ENCODE assay signal across 22 cellular contexts in the genomic region with DNA sequence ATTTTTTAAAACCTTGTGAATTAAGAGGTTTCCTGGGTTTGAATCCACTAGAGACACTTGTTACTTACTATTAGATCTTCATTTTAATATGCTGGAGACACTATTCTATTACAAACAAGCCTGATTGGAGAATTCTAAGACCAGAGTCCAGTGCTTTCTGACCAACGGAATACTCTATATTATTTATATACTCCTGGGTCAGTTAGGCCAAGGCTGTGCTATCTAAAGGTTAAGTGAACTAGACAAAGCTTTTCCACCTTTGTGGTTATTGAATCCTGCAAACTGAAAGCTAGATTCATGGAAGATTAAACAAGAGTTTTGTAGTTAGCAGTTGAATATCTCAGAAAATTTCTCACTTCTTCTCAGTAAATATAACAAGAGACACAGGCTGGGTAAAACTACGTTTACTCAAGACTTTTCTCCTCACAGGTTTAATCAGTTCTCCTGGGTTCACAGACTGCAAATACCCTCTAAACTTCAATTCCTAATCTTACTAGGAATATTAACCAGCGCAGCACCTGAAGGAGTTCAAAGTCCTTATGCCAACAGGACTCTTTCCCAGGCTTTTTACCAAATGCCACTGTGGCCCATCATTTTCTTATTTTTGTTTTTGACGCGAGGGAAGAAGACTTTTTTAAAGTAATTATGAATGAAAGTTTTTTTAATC.
"Had no signal": no experiment of that assay in that cellular context is flagged by ENCODE, and none has a peak within 500 bp of the region (broad histone marks: within the 10 kb centered on the region; RNA-seq: fewer than 3 reads in every experiment).

No MANE protein-coding gene starts in this region.

- H3K27me3 ChIP-seq: MG63 had no signal

- FAIRE-seq: HepG2, RCC 7860 had no signal

- ATAC-seq: HepG2 had no signal

- H3K4me1 ChIP-seq: SJSA1 had no signal

- H3K36me3 ChIP-seq: MG63, SJSA1 had no signal

- H3K4me3 ChIP-seq: MG63, SJSA1, SK-N-MC had no signal

- DNase-seq: IMR-90, Karpas-422, KG1, MG63, NCI-H1092, NCI-H1105 treated with DMSO at 0.1 percent for 48 hours, NCI-H1417 treated with DMSO at 0.1 percent for 48 hours, NCI-H146, NCI-H1694 treated with DMSO at 0.1 percent for 48 hours, NCI-H1930, NCI-H2081, NCI-H2107, NCI-H2227 treated with DMSO at 0.1 percent for 48 hours, NCI-H524 treated with DMSO at 0.1 percent for 48 hours, NCI-H774, Right ventricle myocardium superior, RPMI8226, SIG-M5 had no signal

- H3K27ac ChIP-seq: SJSA1, SK-N-MC had no signal

- H3K9me3 ChIP-seq: MG63, SJSA1 had no signal
